11 cellular contexts compared by ENCODE assay signal in the genomic region with DNA sequence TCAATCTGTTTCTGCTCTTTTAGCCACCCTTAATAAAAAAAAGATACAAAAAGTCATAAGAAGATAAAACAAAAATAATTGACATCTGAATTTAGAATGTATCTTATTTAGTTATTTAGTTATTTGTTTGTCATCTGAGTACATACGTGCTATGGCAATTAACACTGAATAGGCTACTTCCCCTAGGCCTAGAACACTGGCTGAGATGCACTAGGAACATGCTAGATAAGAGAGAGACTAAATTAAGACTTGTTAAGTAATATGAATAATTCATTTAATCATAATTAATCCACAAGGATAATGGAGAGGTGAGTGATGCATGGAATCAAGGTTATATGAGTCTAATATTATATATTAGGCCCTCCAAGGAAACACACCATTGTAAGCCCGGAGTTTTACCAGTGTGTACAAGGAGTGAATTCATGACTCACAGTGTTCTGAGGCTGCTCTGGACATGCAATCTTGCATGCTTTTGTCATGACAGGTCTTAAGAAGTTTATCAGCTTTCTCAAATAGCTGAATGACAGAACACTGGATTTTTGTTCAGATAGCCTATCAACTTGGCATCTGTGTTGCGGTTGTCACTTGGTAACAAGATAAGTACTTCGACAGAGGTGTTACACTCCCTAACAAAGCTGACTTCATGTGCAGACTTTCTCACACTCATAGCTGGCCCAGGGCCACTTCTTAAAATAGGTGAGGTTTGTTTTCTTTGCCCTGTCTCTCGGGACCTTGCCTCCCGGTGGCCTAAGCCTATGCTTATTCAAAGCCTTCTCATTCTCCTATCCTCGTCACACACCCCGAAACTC. TPM values are rescaled to one million over a fixed set of nuclear protein-coding genes. Genes with fewer than 3 reads are reported as not detected.
DNase-seq lines count a peak whose midpoint lies in the region; ATAC-seq and TF ChIP-seq lines count a peak whose summit lies in the region.
"Had no signal": no experiment of that assay in that cellular context is flagged by ENCODE, and none has a peak within 500 bp of the region (broad histone marks: within the 10 kb centered on the region; RNA-seq: fewer than 3 reads in every experiment).

No MANE protein-coding gene starts in this region.

- peaks cover 8% of the 10 kb centered on the region for H3K27me3 Mint-ChIP-seq in CD4-positive, alpha-beta T cell

- H3K4me1 ChIP-seq in psoas muscle: no peaks in the 10 kb centered on the region

- no peaks in the 10 kb centered on the region for H3K9me3 ChIP-seq in psoas muscle
- no peaks in the 10 kb centered on the region for H3K9me3 ChIP-seq in CD4-positive, alpha-beta T cell (ENCODE audit: control insufficient read depth, low read length)

- CTCF ChIA-PET in CD4-positive, alpha-beta T cell (lab: Charles Lee): no interaction called here

- H3K4me3 Mint-ChIP-seq in CD4-positive, alpha-beta T cell: no peak overlapping the region
- H3K4me3 Mint-ChIP-seq: activated T-cell treated with anti-CD3 and anti-CD28 coated beads, Interleukin-2, amount 50 U/mL, for 4 hours had no signal

- peak; percentile 40 to 84 (median 67) for ATAC-seq in psoas muscle
- no peak for ATAC-seq in GM21723 (IDR thresholded peaks at IDR 0.05; ENCODE audit: unreplicated experiment)
- no peak for ATAC-seq in CD4-positive, alpha-beta T cell (ENCODE audit: poor library complexity)

- intact Hi-C loops in psoas muscle (cut with DNase I): no loop called here
- intact Hi-C loops in CD4-positive, alpha-beta T cell (cut with DNase I, micrococcal nuclease): no loop called here

- DNase-seq in GM04503 (ENCODE audit: low read depth) (peak; percentile 80), RPMI7951 (ENCODE audit: low read depth) (peak; percentile 94), fibroblast of the aortic adventitia (ENCODE audit: low read depth) (peak; percentile 99), psoas muscle (no peak), NCI-H2227 (lab: John Stamatoyannopoulos, UW; ENCODE audit: unreplicated experiment) (no peak)
- no peak for DNase-seq in CD4-positive, alpha-beta T cell
- DNase-seq in activated CD4-positive, alpha-beta T cell treated with anti-CD3 and anti-CD28 coated beads, Interleukin-2, amount 50 U/mL, for 48 hours: no peak
- DNase-seq: activated T-cell treated with anti-CD3 and anti-CD28 coated beads, Interleukin-2, amount 50 U/mL, for 4 hours; MM.1S had no signal

- H3K4me3 ChIP-seq in fibroblast of the aortic adventitia (ENCODE audit: low read depth, low read length) (no peak overlapping the region), psoas muscle (no peak overlapping the region)
- H3K4me3 ChIP-seq: SK-N-MC had no signal

- no peaks in the 10 kb centered on the region for H3K36me3 ChIP-seq in psoas muscle (ENCODE audit: insufficient read depth in 1 of 2, low read depth in 1 of 2)

- WGBS in psoas muscle, 3 donors: 48 to 69% (median 48%) methylated on average over 8 of the region's 8 CpGs

- peaks cover 0 to 3% (median 0%) of the 10 kb centered on the region in 3 donors for H3K27me3 ChIP-seq in psoas muscle (ENCODE audit: insufficient read depth in 3 of 3, low read length in 2 of 3)
- H3K27me3 ChIP-seq in CD4-positive, alpha-beta T cell (ENCODE audit: control insufficient read depth, insufficient read depth, low read length): peaks cover 5% of the 10 kb centered on the region

- H3K9me3 Mint-ChIP-seq in CD4-positive, alpha-beta T cell: no peaks in the 10 kb centered on the region
- H3K9me3 Mint-ChIP-seq: activated T-cell treated with anti-CD3 and anti-CD28 coated beads, Interleukin-2, amount 50 U/mL, for 4 hours had no signal

- no peaks in the 10 kb centered on the region for H3K36me3 Mint-ChIP-seq in CD4-positive, alpha-beta T cell (ENCODE audit: low read depth)

- no peak for TF ChIP-seq CTCF in fibroblast of the aortic adventitia (IDR thresholded peaks at IDR 0.05; ENCODE audit: insufficient read depth, low read length)
- no peak for TF ChIP-seq CTCF in psoas muscle (IDR thresholded peaks at IDR 0.05)
- no peak for TF ChIP-seq CTCF in CD4-positive, alpha-beta T cell (IDR thresholded peaks at IDR 0.05)

- no peak overlapping the region for H3K27ac ChIP-seq in psoas muscle
- H3K27ac ChIP-seq in CD4-positive, alpha-beta T cell (ENCODE audit: low read depth, low read length): no peak overlapping the region
- H3K27ac ChIP-seq: SK-N-MC had no signal

- no peak overlapping the region for H3K27ac Mint-ChIP-seq in CD4-positive, alpha-beta T cell

- no peaks in the 10 kb centered on the region for H3K4me1 Mint-ChIP-seq in CD4-positive, alpha-beta T cell (ENCODE audit: low read depth)

- POLR2A ChIA-PET in CD4-positive, alpha-beta T cell (lab: Charles Lee): no interaction called here

RNA-seq across cellular contexts. Expression of a gene that starts 5.0 kb away (rescaled TPM):
- total RNA-seq in RPMI7951 (2014; rRNA removed; shearing (Covaris generic)): 20.3 and 20.5 TPM in 2 replicates
- total RNA-seq in fibroblast of the aortic adventitia (ENCODE audit: low replicate concordance) (13.9 and 67.6 TPM in 2 replicates), psoas muscle (under 1 TPM in 2 of 4 donors, not detected in 2; 0.20 to 0.22 TPM)
- polyA plus RNA-seq in psoas muscle: under 1 TPM in 2 of 3 donors, not detected in 1; 0.03 to 0.15 TPM
- under 1 TPM in 1 of 2 experiments, not detected in 1; 0.25 TPM for total RNA-seq in CD4-positive, alpha-beta T cell

RNA-seq across cellular contexts. Expression of a gene that starts 25.2 kb away (rescaled TPM):
- total RNA-seq in RPMI7951 (2014; rRNA removed; shearing (Covaris generic)): 0.10 and 0.60 TPM in 2 replicates
- total RNA-seq in fibroblast of the aortic adventitia (ENCODE audit: low replicate concordance) (not detected in 2 replicates), psoas muscle (under 1 TPM in 1 of 4 donors, not detected in 3; 0.39 TPM)
- polyA plus RNA-seq in psoas muscle: not detected
- total RNA-seq in CD4-positive, alpha-beta T cell: not detected

Comparison
In these comparisons a context has a peak if more than half of its experiments do, and no peak if none do; other contexts are left out.
1. DNase-seq: peak in GM04503 (single experiment), RPMI7951 (single experiment) and fibroblast of the aortic adventitia (single experiment); none in psoas muscle (0 of 2), CD4-positive, alpha-beta T cell (0 of 10), NCI-H2227 (single experiment) and activated CD4-positive, alpha-beta T cell treated with anti-CD3 and anti-CD28 coated beads, Interleukin-2, amount 50 U/mL, for 48 hours (0 of 2).
2. ATAC-seq: peak in psoas muscle (4 of 4); none in GM21723 (single experiment) and CD4-positive, alpha-beta T cell (single experiment).
3. RNA of a gene that starts 5.0 kb away (total RNA-seq): 13.9 to 67.6 TPM in fibroblast of the aortic adventitia and 20.3 to 20.5 TPM in RPMI7951; 0.25 TPM in CD4-positive, alpha-beta T cell and 0.20 to 0.22 TPM in psoas muscle; every median in the first group is over 10 times any median in the second.